In genomic region chr19:28618504-28618903, GRCh38 we compare ENCODE assay signal across 23 cellular contexts.
A peak's percentile ranks its signal among the peaks of the same experiment; 100 is the strongest.
DNase-seq lines count a peak whose midpoint lies in the region; ATAC-seq, FAIRE-seq and TF ChIP-seq lines count a peak whose summit lies in the region.
"Had no signal": no experiment of that assay in that cellular context is flagged by ENCODE, and none has a peak within 500 bp of the region (broad histone marks: within the 10 kb centered on the region; RNA-seq: fewer than 3 reads in every experiment).

No MANE protein-coding gene starts in this region.

- no peaks in the 10 kb centered on the region for H4K20me1 ChIP-seq in BLaER1
- H4K20me1 ChIP-seq in K562 (replicated peaks; ENCODE audit: control insufficient read depth, insufficient read depth, low read length) = 0 out of 2 replicates have a peak, but pooled peaks cover 4% of the 10 kb centered on the region

- no peaks in the 10 kb centered on the region for H3K27me3 ChIP-seq in BLaER1
- no peaks in the 10 kb centered on the region for H3K27me3 ChIP-seq in K562 (ENCODE audit: control insufficient read depth in 2 of 2, insufficient read depth in 2 of 2, low read length in 2 of 2)
- no peaks in the 10 kb centered on the region for H3K27me3 ChIP-seq in upper lobe of right lung

- peaks cover 6% of the 10 kb centered on the region; the same call in 2 of the 3 replicates for H3K9me3 ChIP-seq in A549
- peaks cover 28% of the 10 kb centered on the region for H3K9me3 ChIP-seq in BLaER1
- peaks cover 5% of the 10 kb centered on the region; the same call in 1 of the 2 replicates for H3K9me3 ChIP-seq in K562 (replicated peaks; ENCODE audit: control insufficient read depth, insufficient read depth, low read depth, low read length)
- H3K9me3 ChIP-seq in upper lobe of right lung = peaks cover 9% of the 10 kb centered on the region

- WGBS in A549 (ENCODE audit: missing lambda C conversion rate) = 1% methylated on average over 4 of the region's 4 CpGs
- WGBS in K562 (ENCODE audit: insufficient coverage, low coverage, missing lambda C conversion rate) = 53% methylated on average over 4 of the region's 4 CpGs

- POLR2A ChIA-PET in A549 (lab: Yijun Ruan, JAX) = no interaction called here
- POLR2A ChIA-PET in K562 (lab: Yijun Ruan, JAX) = interaction anchor here (2.6 kb wide), 1 partner anchor 14 kb away, joined by 14 read pairs; no protein-coding TSS in a partner anchor

- ATAC-seq in A549 = no peak
- ATAC-seq in K562 = no peak
- ATAC-seq in upper lobe of right lung = no peak

- H3K9me1 ChIP-seq in K562 (ENCODE audit: control insufficient read depth, insufficient read depth, low read length) = no peaks in the 10 kb centered on the region

- TF ChIP-seq POLR2A in A549 (IDR thresholded peaks at IDR 0.05; ENCODE audit: low read length) (no peak), K562 (conservative IDR thresholded peaks at IDR 0.05) (no peak)

- in situ Hi-C loops in K562 (cut with MboI) = no loop called here

- peak; percentile 61 for FAIRE-seq in A549 (lab: Jason Lieb, UNC)
- FAIRE-seq in K562 (lab: Jason Lieb, UNC) = no peak
- FAIRE-seq in urothelium cell line (lab: Jason Lieb, UNC) = peak; percentile 17
- FAIRE-seq: A204.1, G401.6, GM12891, GM19239 had no signal

- no peak for TF ChIP-seq EP300 in A549 (IDR thresholded peaks at IDR 0.05)
- TF ChIP-seq EP300 in K562 (IDR thresholded peaks at IDR 0.05; ENCODE audit: low read length) = no peak

- intact Hi-C loops in K562 (cut with micrococcal nuclease) (no loop called here), upper lobe of right lung (cut with DNase I) (no loop called here)

- H3K4me2 ChIP-seq in A549 (no peak overlapping the region), BLaER1 (peak overlapping the region; percentile 60; the same call in 1 of the 2 replicates), K562 (ENCODE audit: insufficient read depth, low read length) (no peak overlapping the region)

- H3K79me2 ChIP-seq in K562 (ENCODE audit: control insufficient read depth, insufficient read depth, low read length) = no peaks in the 10 kb centered on the region

- no TSS peak for BruUV-seq in K562 (replicated peaks; lab: Mats Ljungman, UMichigan)

- no peak for TF ChIP-seq RAD21 in A549 (conservative IDR thresholded peaks at IDR 0.05 in 1 of 2, IDR thresholded peaks at IDR 0.05 in 1 of 2)
- TF ChIP-seq RAD21 in K562 (CRISPR knock-in tag; conservative IDR thresholded peaks at IDR 0.05 in 1 of 2, IDR thresholded peaks at IDR 0.05 in 1 of 2) = no peak

- H2AFZ ChIP-seq in K562 (ENCODE audit: low read depth, low read length) = no peak overlapping the region

- H3K4me3 ChIP-seq in A549 (no peak overlapping the region), BLaER1 (no peak overlapping the region), K562 (no peak overlapping the region), upper lobe of right lung (no peak overlapping the region)

- H3K27ac ChIP-seq in A549 (no peak overlapping the region), BLaER1 (no peak overlapping the region), K562 (ENCODE audit: extremely low read depth, low read depth, low read length) (no peak overlapping the region), upper lobe of right lung (no peak overlapping the region)

- DNase-seq in A549 (ENCODE audit: low read depth in 1 of 2, low spot score in 1 of 2) (no peak), K562 (ENCODE audit: extremely low read depth in 1 of 4, low spot score in 3 of 4) (no peak), urothelium cell line (ENCODE audit: low spot score) (no peak), upper lobe of right lung (no peak)
- DNase-seq in activated CD4-positive, alpha-beta T cell treated with anti-CD3 and anti-CD28 coated beads, Interleukin-2, amount 50 U/mL, for 1 hour = no peak
- DNase-seq in activated CD8-positive, alpha-beta memory T cell treated with anti-CD3 and anti-CD28 coated beads for 24 hours = no peak
- DNase-seq: 8988T; AML-193; C1 segment of cervical spinal cord; CD4-positive, alpha-beta memory T cell; CD4-positive, CD25-positive, alpha-beta regulatory T cell; CD8-positive, alpha-beta memory T cell; COR-L47; DMS 273 treated with DMSO at 0.1 percent for 48 hours; DMS153; DMS53; DMS79; GF-D8 had no signal

- H3K9ac ChIP-seq in BLaER1 = no peak overlapping the region
- H3K9ac ChIP-seq in K562 (ENCODE audit: insufficient read depth in 1 of 2, low read depth in 2 of 2, low read length in 2 of 2) = no peak overlapping the region

- CTCF ChIA-PET in A549 (lab: Yijun Ruan, JAX) = interaction anchor here (1.5 to 5.3 kb wide), 3 partner anchors 13 to 46 kb away, joined by 4 to 25 read pairs (median 4); no protein-coding TSS in a partner anchor
- CTCF ChIA-PET in K562 (lab: Yijun Ruan, JAX; ENCODE audit: low intra/inter-chr PET ratio) = no interaction called here

- TF ChIP-seq CTCF in A549 (IDR thresholded peaks at IDR 0.05) (no peak), K562 (IDR thresholded peaks at IDR 0.05 in 2 of 3, conservative IDR thresholded peaks at IDR 0.05 in 1 of 3; ENCODE audit: insufficient read depth in 2 of 3, low read depth in 1 of 3, low read length in 3 of 3) (no peak), upper lobe of right lung (IDR thresholded peaks at IDR 0.05) (no peak)

- no peaks in the 10 kb centered on the region for H3K4me1 ChIP-seq in A549
- H3K4me1 ChIP-seq in BLaER1 = peaks cover 22% of the 10 kb centered on the region
- H3K4me1 ChIP-seq in K562 (replicated peaks in 1 of 2; ENCODE audit: control insufficient read depth in 2 of 2, insufficient read depth in 2 of 2, low read length in 2 of 2) = peaks cover 5 to 6% of the 10 kb centered on the region in 2 experiments; a peak in 4 of 5 replicates
- H3K4me1 ChIP-seq in upper lobe of right lung = no peaks in the 10 kb centered on the region

- H3K36me3 ChIP-seq in BLaER1 (no peaks in the 10 kb centered on the region), K562 (ENCODE audit: control insufficient read depth, insufficient read depth, low read length) (peaks cover 17% of the 10 kb centered on the region), upper lobe of right lung (no peaks in the 10 kb centered on the region)

TF ChIP-seq in A549, 52 proteins besides CTCF, POLR2A, EP300 and RAD21:
- TF ChIP-seq HOXB5 (CRISPR knock-in tag; IDR thresholded peaks at IDR 0.05) = no peak
- TF ChIP-seq CBX2 (IDR thresholded peaks at IDR 0.05; ENCODE audit: borderline replicate concordance, low read depth) = no peak
- TF ChIP-seq HOXA7 (CRISPR knock-in tag; IDR thresholded peaks at IDR 0.05) = no peak
- TF ChIP-seq PBX3 (IDR thresholded peaks at IDR 0.05) = no peak
- no peak for TF ChIP-seq JUNB (IDR thresholded peaks at IDR 0.05)
- no peak for TF ChIP-seq HES2 (IDR thresholded peaks at IDR 0.05)
- no peak for TF ChIP-seq ZFP36 (IDR thresholded peaks at IDR 0.05; ENCODE audit: borderline replicate concordance, partially characterized antibody)
- no peak for TF ChIP-seq CBX8 (IDR thresholded peaks at IDR 0.05)
- TF ChIP-seq ATOH8 (CRISPR knock-in tag; IDR thresholded peaks at IDR 0.05; ENCODE audit: low read depth) = no peak

TF ChIP-seq in K562, 482 proteins besides CTCF, POLR2A, EP300 and RAD21:
- TF ChIP-seq IFI16 (CRISPR knock-in tag; IDR thresholded peaks at IDR 0.05) (no peak), CBFA2T3 (IDR thresholded peaks at IDR 0.05) (no peak), RFX1 (IDR thresholded peaks at IDR 0.05) (peak; percentile 69), ZNF75A (CRISPR knock-in tag; IDR thresholded peaks at IDR 0.05) (no peak)
